In genomic region chr10:104315486-104315921, GRCh38 we compare ENCODE assay signal across 22 cellular contexts.
"Had no signal": no experiment of that assay in that cellular context is flagged by ENCODE, and none has a peak within 500 bp of the region (broad histone marks: within the 10 kb centered on the region; RNA-seq: fewer than 3 reads in every experiment).

No MANE protein-coding gene starts in this region.

- ATAC-seq: activated CD4-positive, CD25-positive, alpha-beta regulatory T cell treated with anti-CD3 and anti-CD28 coated beads, Interleukin-2, amount 50 U/mL, for 24 hours; activated CD8-positive, alpha-beta T cell treated with anti-CD3 and anti-CD28 coated beads, Interleukin-2, amount 10 ng/mL, durations not matched to agents 7 days and 5 days; SK-N-SH treated with all-trans-retinoic acid at 6 μM for 48 hours had no signal

- H3K27me3 ChIP-seq: adrenal gland, Peyer's patch, SJSA1 had no signal

- H3K9me3 ChIP-seq: adrenal gland, Peyer's patch, SJSA1 had no signal

- H3K27ac ChIP-seq: Peyer's patch, SJSA1 had no signal

- DNase-seq: activated CD4-positive, alpha-beta T cell treated with anti-CD3 and anti-CD28 coated beads for 4 hours; activated CD4-positive, alpha-beta T cell treated with anti-CD3 and anti-CD28 coated beads, Interleukin-2, amount 50 U/mL, for 4 hours; activated CD8-positive, alpha-beta memory T cell treated with anti-CD3 and anti-CD28 coated beads, Interleukin-2, amount 50 U/mL, for 48 hours; activated CD8-positive, alpha-beta T cell treated with anti-CD3 and anti-CD28 coated beads, Interleukin-2, amount 10 ng/mL, durations not matched to agents 7 days and 5 days; activated effector memory CD4-positive, alpha-beta T cell treated with Interleukin-2 at 50 U/mL for 16 hours; activated naive CD4-positive, alpha-beta T cell treated with Interleukin-2 at 50 U/mL for 16 hours; activated T-cell treated with anti-CD3 and anti-CD28 coated beads, Interleukin-2, amount 50 U/mL, for 1 hour; adrenal gland; anterior cingulate cortex; Karpas-422; MM.1S; NCI-H1105 treated with DMSO at 0.1 percent for 48 hours; NCI-H1436 treated with DMSO at 0.1 percent for 48 hours; NCI-H187; NCI-H2081; NCI-H510A treated with DMSO at 0.1 percent for 48 hours; NCI-H69; SHP77 had no signal

- H3K4me3 ChIP-seq: adrenal gland, Peyer's patch, SJSA1 had no signal
